8 cellular contexts compared by ENCODE assay signal in the genomic region with DNA sequence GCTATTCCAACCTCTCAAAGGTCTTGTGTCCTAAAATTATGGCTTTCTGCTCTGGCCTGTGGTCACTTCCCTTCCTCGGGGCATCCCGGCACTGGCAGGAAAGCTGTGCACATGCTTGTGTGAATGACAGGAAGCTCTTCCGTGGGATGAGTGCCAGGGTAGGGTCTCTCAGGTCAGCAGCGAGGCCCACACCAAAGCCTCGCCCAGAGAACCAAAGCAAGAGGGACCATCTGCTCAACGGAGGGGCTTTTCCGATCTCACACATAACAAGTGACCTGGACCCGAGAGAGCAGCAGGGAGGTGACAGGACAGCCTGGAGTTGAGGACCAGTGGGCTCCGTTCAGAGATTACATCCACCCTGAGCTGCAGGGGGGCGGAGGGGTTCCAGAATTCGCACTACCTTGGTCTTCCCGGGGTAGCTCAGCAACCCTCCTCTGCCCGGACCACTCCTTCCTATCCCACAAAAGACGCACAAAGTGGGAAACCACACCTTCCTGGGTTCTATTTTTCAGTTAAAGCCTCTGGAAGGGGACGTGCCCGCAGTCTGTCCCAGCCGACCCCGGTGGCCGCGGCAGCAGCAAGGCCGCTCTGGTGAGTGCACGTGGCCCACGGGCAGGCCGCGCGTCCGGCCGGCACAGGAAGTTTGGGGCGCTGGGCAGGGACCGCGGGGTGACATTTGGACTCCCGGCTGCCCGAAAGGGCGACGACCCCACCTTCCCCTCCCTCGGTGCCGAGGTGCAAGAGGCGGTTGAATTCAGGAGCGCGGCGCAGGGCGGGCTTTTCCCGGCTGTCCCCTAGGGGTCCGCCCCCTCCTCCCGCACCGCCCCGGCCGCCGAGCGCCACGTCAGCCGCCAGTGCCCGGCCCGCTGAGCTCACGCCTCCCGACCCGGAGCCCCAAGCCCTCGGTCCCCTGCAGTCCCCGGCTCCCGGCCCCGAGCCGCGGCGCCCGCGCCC. TPM values are rescaled to one million over a fixed set of nuclear protein-coding genes. Genes with fewer than 3 reads are reported as not detected.
DNase-seq lines count a peak whose midpoint lies in the region; ATAC-seq lines count a peak whose summit lies in the region.

No MANE protein-coding gene starts in this region.

- peak; percentile 39 for ATAC-seq in GM21717 (IDR thresholded peaks at IDR 0.05; ENCODE audit: unreplicated experiment)
- ATAC-seq in activated CD4-positive, alpha-beta T cell treated with anti-CD3 and anti-CD28 coated beads for 36 hours: peak; percentile 50

- H3K4me3 Mint-ChIP-seq in activated CD4-positive, alpha-beta T cell treated with anti-CD3 and anti-CD28 coated beads for 36 hours: peak overlapping the region; percentile 91

- no peak overlapping the region for H3K27ac ChIP-seq in ectodermal cell (ENCODE audit: insufficient read depth, low read depth, low read length, poor library complexity, severe bottlenecking)

- 4% methylated on average over 66 of the region's 66 CpGs for WGBS in ectodermal cell, 2 experiments

- H3K27ac Mint-ChIP-seq in activated CD4-positive, alpha-beta T cell treated with anti-CD3 and anti-CD28 coated beads for 36 hours: peak overlapping the region; percentile 76

- CTCF ChIA-PET in activated CD4-positive, alpha-beta T cell treated with anti-CD3 and anti-CD28 coated beads for 36 hours (lab: Charles Lee): interaction anchor here (0.6 to 1.2 kb wide), 4 partner anchors 14 to 181 kb away, joined by 3 to 4 read pairs (median 3); no protein-coding TSS in a partner anchor

- no peaks in the 10 kb centered on the region for H3K27me3 Mint-ChIP-seq in activated CD4-positive, alpha-beta T cell treated with anti-CD3 and anti-CD28 coated beads for 36 hours

- no peaks in the 10 kb centered on the region for H3K9me3 ChIP-seq in ectodermal cell (ENCODE audit: control insufficient read depth, low read length)

- DNase-seq in Daoy (ENCODE audit: low read depth): peak; percentile 81
- DNase-seq in KBM-7: peak; percentile 55
- DNase-seq in activated CD4-positive, alpha-beta T cell treated with anti-CD3 and anti-CD28 coated beads for 36 hours: peak; percentile 70
- peak; percentile 17 for DNase-seq in medulla oblongata (ENCODE audit: extremely low spot score)
- DNase-seq in stimulated activated CD8-positive, alpha-beta memory T cell treated with anti-CD3 and anti-CD28 coated beads, Interleukin-7, amount 100 ng/mL, for 48 hours (ENCODE audit: extremely low read depth in 1 of 2, low read depth in 1 of 2): peak; percentile 23 to 32
- DNase-seq in effector CD4-positive, alpha-beta T cell: no peak

- peaks cover 37% of the 10 kb centered on the region for H3K27me3 ChIP-seq in ectodermal cell (ENCODE audit: control insufficient read depth, insufficient read depth, low read length, poor library complexity, severe bottlenecking)

- intact Hi-C loops in activated CD4-positive, alpha-beta T cell treated with anti-CD3 and anti-CD28 coated beads for 36 hours (cut with DNase I, micrococcal nuclease): loop anchor here (1.0 to 5.0 kb wide), 9 partner anchors 98 to 596 kb away; a partner anchor contains a TSS

- peak overlapping the region; percentile 63 for H3K4me3 ChIP-seq in ectodermal cell (ENCODE audit: insufficient read depth, low read depth, low read length)

- in situ Hi-C loops in KBM-7 (cut with MboI; ENCODE audit: low pct_unique_long_range_greater_than_20kb, low sequenced_read_pairs): no loop called here

- peaks cover 12% of the 10 kb centered on the region for H3K36me3 Mint-ChIP-seq in activated CD4-positive, alpha-beta T cell treated with anti-CD3 and anti-CD28 coated beads for 36 hours (ENCODE audit: low read depth)

- POLR2A ChIA-PET in activated CD4-positive, alpha-beta T cell treated with anti-CD3 and anti-CD28 coated beads for 36 hours (lab: Charles Lee): no interaction called here

- no peaks in the 10 kb centered on the region for H3K36me3 ChIP-seq in ectodermal cell (ENCODE audit: control insufficient read depth, insufficient read depth, low read length)

- H3K4me1 ChIP-seq in ectodermal cell (ENCODE audit: control insufficient read depth, insufficient read depth, low read length): peaks cover 9% of the 10 kb centered on the region

- no peaks in the 10 kb centered on the region for H3K9me3 Mint-ChIP-seq in activated CD4-positive, alpha-beta T cell treated with anti-CD3 and anti-CD28 coated beads for 36 hours (ENCODE audit: low read depth)

- peaks cover 15% of the 10 kb centered on the region for H3K4me1 Mint-ChIP-seq in activated CD4-positive, alpha-beta T cell treated with anti-CD3 and anti-CD28 coated beads for 36 hours

RNA-seq across cellular contexts. Expression of a gene that starts 1.0 kb away (rescaled TPM):
- total RNA-seq in Daoy (2014; rRNA removed; shearing (Covaris generic)): 373 and 390 TPM in 2 replicates
- 10 to 100 TPM; 44.4 to 52.8 TPM for total RNA-seq in activated CD4-positive, alpha-beta T cell treated with anti-CD3 and anti-CD28 coated beads for 36 hours
- 139 TPM for polyA plus RNA-seq in ectodermal cell (2013, experiment 1 of 4)
- 155 TPM for polyA plus RNA-seq in ectodermal cell (2013, experiment 2 of 4)
- polyA plus RNA-seq in ectodermal cell (2013, experiment 3 of 4): 114 TPM
- 121 TPM for polyA plus RNA-seq in ectodermal cell (2013, experiment 4 of 4)
